Comparison of ENCODE assay signal across 36 cellular contexts in genomic region chr4:121107507-121107906, GRCh38. TPM values are rescaled to one million over a fixed set of nuclear protein-coding genes. Genes with fewer than 3 reads are reported as not detected.
"Had no signal": no experiment of that assay in that cellular context is flagged by ENCODE, and none has a peak within 500 bp of the region (broad histone marks: within the 10 kb centered on the region; RNA-seq: fewer than 3 reads in every experiment).

No MANE protein-coding gene starts in this region.

- FAIRE-seq: bronchial epithelial cell, TTC549 had no signal

- H3K27me3 ChIP-seq: ascending aorta, cardiac muscle cell, colonic mucosa had no signal

- H3K27ac ChIP-seq: ascending aorta, cardiac muscle cell, colonic mucosa, VCaP had no signal

- DNase-seq: activated CD4-positive, alpha-beta memory T cell treated with anti-CD3 and anti-CD28 coated beads, Interleukin-2, amount 10 ng/mL, durations not matched to agents 7 days and 5 days; activated CD4-positive, alpha-beta T cell treated with anti-CD3 and anti-CD28 coated beads for 1 hour; activated CD4-positive, alpha-beta T cell treated with anti-CD3 and anti-CD28 coated beads for 36 hours; activated CD4-positive, alpha-beta T cell treated with anti-CD3 and anti-CD28 coated beads for 48 hours; activated CD4-positive, alpha-beta T cell treated with anti-CD3 and anti-CD28 coated beads, Interleukin-2, amount 10 ng/mL, durations not matched to agents 7 days and 5 days; activated CD4-positive, alpha-beta T cell treated with anti-CD3 and anti-CD28 coated beads, Interleukin-2, amount 50 U/mL, for 48 hours; activated CD4-positive, CD25-positive, alpha-beta regulatory T cell; activated CD8-positive, alpha-beta memory T cell treated with anti-CD3 and anti-CD28 coated beads for 24 hours; activated CD8-positive, alpha-beta memory T cell treated with anti-CD3 and anti-CD28 coated beads, Interleukin-2, amount 10 ng/mL, durations not matched to agents 7 days and 5 days; activated CD8-positive, alpha-beta memory T cell treated with anti-CD3 and anti-CD28 coated beads, Interleukin-2, amount 50 U/mL, for 48 hours; activated CD8-positive, alpha-beta T cell treated with anti-CD3 and anti-CD28 coated beads, Interleukin-2, amount 10 ng/mL, durations not matched to agents 7 days and 5 days; activated effector memory CD4-positive, alpha-beta T cell treated with anti-CD3 and anti-CD28 coated beads, Interleukin-2, amount 50 U/mL, for 16 hours; activated gamma-delta T cell treated with Interleukin-2 at 50 U/mL for 16 hours; activated naive CD4-positive, alpha-beta T cell; activated naive CD4-positive, alpha-beta T cell treated with anti-CD3 and anti-CD28 coated beads for 36 hours; activated naive CD8-positive, alpha-beta T cell treated with anti-CD3 and anti-CD28 coated beads, Interleukin-2, amount 10 ng/mL, durations not matched to agents 7 days and 5 days; activated naive CD8-positive, alpha-beta T cell treated with anti-CD3 and anti-CD28 coated beads, Interleukin-2, amount 50 U/mL, for 24 hours; activated T-cell treated with anti-CD3 and anti-CD28 coated beads, Interleukin-2, amount 50 U/mL, for 1 hour; activated T-cell treated with anti-CD3 and anti-CD28 coated beads, Interleukin-2, amount 50 U/mL, for 4 hours; activated T-cell treated with anti-CD3 and anti-CD28 coated beads, Interleukin-2, amount 50 U/mL, for 72 hours; amygdala; anterior cingulate cortex; caudate nucleus; cerebellar nuclear complex; colonic mucosa; T-helper 2 cell; T-helper 9 cell had no signal

- H3K4me3 ChIP-seq: ascending aorta, cardiac muscle cell, colonic mucosa had no signal

- H3K9me3 ChIP-seq: ascending aorta, colonic mucosa had no signal

- H3K4me1 ChIP-seq: ascending aorta, colonic mucosa had no signal

- ATAC-seq: activated CD4-positive, alpha-beta T cell treated with anti-CD3 and anti-CD28 coated beads for 36 hours; activated CD4-positive, CD25-positive, alpha-beta regulatory T cell treated with anti-CD3 and anti-CD28 coated beads, Interleukin-2, amount 50 U/mL, for 24 hours; activated CD8-positive, alpha-beta memory T cell treated with anti-CD3 and anti-CD28 coated beads, Interleukin-2, amount 10 ng/mL, durations not matched to agents 7 days and 5 days; activated CD8-positive, alpha-beta T cell treated with anti-CD3 and anti-CD28 coated beads, Interleukin-2, amount 10 ng/mL, durations not matched to agents 7 days and 5 days; activated naive CD8-positive, alpha-beta T cell treated with anti-CD3 and anti-CD28 coated beads, Interleukin-2, amount 50 U/mL, for 24 hours; activated T-cell treated with anti-CD3 and anti-CD28 coated beads, Interleukin-2, amount 50 U/mL, for 4 hours; activated T-cell treated with anti-CD3 and anti-CD28 coated beads, Interleukin-2, amount 50 U/mL, for 72 hours; activated T-helper 17 cell treated with anti-CD3 and anti-CD28 coated beads, Interleukin-2, amount 50 U/mL, for 72 hours; WTC11 had no signal

- H3K36me3 ChIP-seq: ascending aorta, cardiac muscle cell, colonic mucosa had no signal

RNA-seq across cellular contexts. Expression of gene NDNF, which starts 35.2 kb away (rescaled TPM):
- total RNA-seq: activated naive CD4-positive, alpha-beta T cell treated with anti-CD3 and anti-CD28 coated beads for 36 hours; bronchial epithelial cell had no signal

RNA-seq across cellular contexts. Expression of gene TNIP3, which starts 56.6 kb away (rescaled TPM):
- total RNA-seq: ascending aorta, bronchial epithelial cell, cardiac muscle cell, chondrocyte, WTC11 had no signal
- polyA plus RNA-seq: cardiac muscle cell had no signal
